In the genomic region with DNA sequence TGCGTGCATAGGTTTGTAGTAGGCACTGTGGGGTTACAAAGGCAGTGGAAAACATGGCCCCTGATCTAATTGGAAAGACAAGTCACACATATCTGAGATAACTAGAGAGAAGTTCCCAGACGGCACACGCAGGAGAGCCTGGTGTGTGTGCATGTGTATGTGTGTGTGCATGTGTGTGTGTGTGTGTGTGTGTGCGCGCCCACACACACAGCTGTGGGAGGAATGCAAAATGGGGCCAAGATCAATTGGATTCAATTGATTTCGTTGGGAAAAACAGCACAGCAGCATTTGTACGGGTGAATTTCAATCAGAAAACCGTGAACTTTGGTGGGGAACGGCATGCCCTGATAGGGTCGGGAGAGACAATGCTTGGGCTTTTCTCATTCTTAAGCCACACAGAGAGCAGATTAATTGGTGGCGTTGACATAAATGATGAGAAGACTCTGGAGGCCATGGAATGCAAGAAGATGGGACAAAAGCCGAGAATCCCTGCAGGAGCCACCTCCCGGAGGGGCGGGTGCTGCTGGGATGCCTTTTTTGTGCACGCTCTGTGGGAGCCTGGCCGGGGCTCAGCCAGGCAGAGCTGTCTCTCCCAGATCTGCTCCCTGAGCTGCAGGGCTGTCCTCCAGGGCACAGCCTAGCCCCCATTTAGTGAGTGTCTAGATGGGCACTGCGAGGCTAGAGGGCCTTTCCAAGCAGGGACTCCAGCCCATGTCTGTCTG, we compare ENCODE assay signal across 11 cellular contexts.
DNase-seq lines count a peak whose midpoint lies in the region; ATAC-seq and TF ChIP-seq lines count a peak whose summit lies in the region.
"Had no signal": no experiment of that assay in that cellular context is flagged by ENCODE, and none has a peak within 500 bp of the region (broad histone marks: within the 10 kb centered on the region; RNA-seq: fewer than 3 reads in every experiment).

No MANE protein-coding gene starts in this region.

- H3K14ac ChIP-seq in H9 (ENCODE audit: insufficient read depth, low read length) (no peak overlapping the region), neuronal stem cell (ENCODE audit: low read length) (peak overlapping the region; percentile 77)

- H3K27me3 ChIP-seq in BLaER1 (no peaks in the 10 kb centered on the region), H9 (ENCODE audit: insufficient read depth, low read length) (no peaks in the 10 kb centered on the region), endodermal cell (ENCODE audit: control insufficient read depth, insufficient read depth, low read length, poor library complexity, severe bottlenecking) (peaks cover 70% of the 10 kb centered on the region), neuronal stem cell (ENCODE audit: control insufficient read depth in 3 of 3, insufficient read depth in 3 of 3, low read depth in 1 of 3, low read length in 3 of 3) (peaks cover 0 to 4% (median 4%) of the 10 kb centered on the region in 3 experiments)
- H3K27me3 ChIP-seq: BE2C had no signal

- H3K4ac ChIP-seq in H9 (ENCODE audit: low read depth, low read length) = no peak overlapping the region
- H3K4ac ChIP-seq in neuronal stem cell (ENCODE audit: low read length) = no peak overlapping the region

- no peak overlapping the region for H3K56ac ChIP-seq in H9 (ENCODE audit: insufficient read length, low read depth, low read length)

- H2BK120ac ChIP-seq in H9 (ENCODE audit: low read depth, low read length, poor library complexity, severe bottlenecking) (no peak overlapping the region), neuronal stem cell (ENCODE audit: low read depth, low read length) (no peak overlapping the region)

- H3K4me3 Mint-ChIP-seq in H9 (peak overlapping the region in 1 of 2 experiments; percentile 33; a peak in 1 of 5 replicates), endodermal cell (no peak overlapping the region)
- H3K4me3 Mint-ChIP-seq in effector memory CD8-positive, alpha-beta T cell = no peak overlapping the region
- H3K4me3 Mint-ChIP-seq: CD8-positive, alpha-beta memory T cell had no signal

- H3K9ac ChIP-seq in BLaER1 (no peak overlapping the region), H9 (ENCODE audit: extremely low read depth, insufficient read length, low read length) (no peak overlapping the region), endodermal cell (ENCODE audit: extremely low read depth, low read length, poor library complexity, severe bottlenecking) (no peak overlapping the region), neuronal stem cell (ENCODE audit: low read depth, low read length, poor library complexity) (peak overlapping the region; percentile 45)

- H4K5ac ChIP-seq in H9 (ENCODE audit: insufficient read length, low read depth, low read length) = no peak overlapping the region

- WGBS in H9 (ENCODE audit: extremely low coverage, insufficient read length, low lambda C conversion rate) = no CpG with 5 or more reads among the region's 17 CpGs
- WGBS in endodermal cell (ENCODE audit: insufficient coverage in 1 of 2, insufficient read length in 1 of 2), 2 experiments = 81 to 87% methylated on average over 15 to 17 of the region's 17 CpGs
- no CpG with 5 or more reads among the region's 17 CpGs for WGBS in neuronal stem cell (ENCODE audit: extremely low coverage in 2 of 2, insufficient read length in 2 of 2, insufficient replicate concordance in 1 of 2), 2 donors

- H3K18ac ChIP-seq in H9 (ENCODE audit: insufficient read length, low read depth, low read length) (no peak overlapping the region), neuronal stem cell (ENCODE audit: low read length) (no peak overlapping the region)

- H3K27ac Mint-ChIP-seq in H9 (peak overlapping the region in 2 of 3 experiments; percentile 83 to 86; a peak in 4 of 7 replicates), endodermal cell (peak overlapping the region; percentile 26)
- no peak overlapping the region for H3K27ac Mint-ChIP-seq in effector memory CD8-positive, alpha-beta T cell
- H3K27ac Mint-ChIP-seq: CD8-positive, alpha-beta memory T cell had no signal

- H3K4me1 ChIP-seq in BLaER1 (peaks cover 88% of the 10 kb centered on the region), H9 (ENCODE audit: insufficient read depth, low read length) (no peaks in the 10 kb centered on the region), endodermal cell (ENCODE audit: control insufficient read depth, insufficient read depth, low read length) (no peaks in the 10 kb centered on the region), neuronal stem cell (ENCODE audit: control insufficient read depth in 2 of 2, insufficient read depth in 1 of 2, low read depth in 1 of 2, low read length in 2 of 2) (peaks cover 0 to 10% of the 10 kb centered on the region in 2 donors)

- H3K4me3 ChIP-seq in BLaER1 (no peak overlapping the region), endodermal cell (ENCODE audit: low read length) (no peak overlapping the region), neuronal stem cell (ENCODE audit: low read length in 2 of 2) (no peak overlapping the region)

- H3K27me3 Mint-ChIP-seq in H9 (ENCODE audit: low read depth) (peaks cover 7% of the 10 kb centered on the region), endodermal cell (ENCODE audit: insufficient read depth) (peaks cover 50% of the 10 kb centered on the region)
- peaks cover 30 to 42% of the 10 kb centered on the region in 2 donors for H3K27me3 Mint-ChIP-seq in effector memory CD8-positive, alpha-beta T cell

- no peak overlapping the region for H2BK5ac ChIP-seq in H9 (ENCODE audit: insufficient read length, low read length)
- H2BK5ac ChIP-seq in neuronal stem cell (ENCODE audit: low read length) = no peak overlapping the region

- H3K4me2 ChIP-seq in BLaER1 (peak overlapping the region; percentile 73), H9 (ENCODE audit: insufficient read depth, insufficient read length, low read length) (no peak overlapping the region), neuronal stem cell (ENCODE audit: insufficient read depth, low read length, poor library complexity, severe bottlenecking) (no peak overlapping the region)

- H2BK15ac ChIP-seq in H9 (ENCODE audit: low read depth, low read length) = no peak overlapping the region
- no peak overlapping the region for H2BK15ac ChIP-seq in neuronal stem cell (ENCODE audit: low read length)

- H4K20me1 ChIP-seq in BLaER1 (no peaks in the 10 kb centered on the region), H9 (ENCODE audit: control insufficient read depth, insufficient read depth, insufficient read length) (no peaks in the 10 kb centered on the region)

- no peak overlapping the region for H4K8ac ChIP-seq in H9 (replicated peaks; ENCODE audit: insufficient read length, low read depth, low read length)
- H4K8ac ChIP-seq in neuronal stem cell (ENCODE audit: low read depth, low read length) = no peak overlapping the region

- no peak for TF ChIP-seq CTCF in H9 (conservative IDR thresholded peaks at IDR 0.05)
- no peak for TF ChIP-seq CTCF in endodermal cell (conservative IDR thresholded peaks at IDR 0.05)

- H3K36me3 Mint-ChIP-seq in H9 (ENCODE audit: insufficient read depth in 1 of 3, low read depth in 3 of 3) (no peaks in the 10 kb centered on the region; a peak in 1 of 7 replicates), endodermal cell (ENCODE audit: low read depth) (no peaks in the 10 kb centered on the region)
- H3K36me3 Mint-ChIP-seq in effector memory CD8-positive, alpha-beta T cell (ENCODE audit: insufficient read depth) = no peaks in the 10 kb centered on the region
- H3K36me3 Mint-ChIP-seq: CD8-positive, alpha-beta memory T cell had no signal

- no peak overlapping the region for H3T11ph ChIP-seq in H9 (ENCODE audit: low read length)

- H4K91ac ChIP-seq in H9 (ENCODE audit: insufficient read length, low read depth, low read length) (no peak overlapping the region), neuronal stem cell (ENCODE audit: low read depth, low read length, poor library complexity) (peak overlapping the region; percentile 42)

- no peak for DNase-seq in H9
- DNase-seq in endodermal cell = no peak
- DNase-seq in neuronal stem cell (ENCODE audit: low spot score) = no peak
- DNase-seq in NCI-H1048 (lab: John Stamatoyannopoulos, UW) = no peak
- no peak for DNase-seq in effector memory CD8-positive, alpha-beta T cell
- DNase-seq: CD8-positive, alpha-beta memory T cell; DMS53; GF-D8 had no signal

- no peak overlapping the region for H2BK20ac ChIP-seq in H9 (ENCODE audit: low read depth, low read length, poor library complexity, severe bottlenecking)

- peak overlapping the region; percentile 50; the same call in 1 of the 2 replicates for H3K27ac ChIP-seq in BLaER1
- no peak overlapping the region for H3K27ac ChIP-seq in H9 (ENCODE audit: insufficient read length, low read depth, low read length)
- H3K27ac ChIP-seq in endodermal cell (ENCODE audit: low read depth, low read length) = no peak overlapping the region
- H3K27ac ChIP-seq in neuronal stem cell (replicated peaks; ENCODE audit: low read length) = no peak overlapping the region

- peaks cover 9% of the 10 kb centered on the region for H3K9me3 ChIP-seq in BLaER1
- no peaks in the 10 kb centered on the region for H3K9me3 ChIP-seq in H9 (ENCODE audit: control insufficient read depth, low read depth, low read length)
- peaks cover 10% of the 10 kb centered on the region for H3K9me3 ChIP-seq in endodermal cell (ENCODE audit: control insufficient read depth, low read length)
- H3K9me3 ChIP-seq in neuronal stem cell (replicated peaks in 1 of 2; ENCODE audit: control insufficient read depth in 2 of 2, insufficient read depth in 1 of 2, low read depth in 1 of 2, low read length in 2 of 2) = peaks cover 0 to 9% of the 10 kb centered on the region in 2 donors
- H3K9me3 ChIP-seq: BE2C had no signal

- no peak overlapping the region for H3K23ac ChIP-seq in H9 (ENCODE audit: insufficient read length, low read depth, low read length)
- H3K23ac ChIP-seq in neuronal stem cell (ENCODE audit: low read depth, low read length, poor library complexity) = peak overlapping the region; percentile 8

- H3K79me1 ChIP-seq in H9 (ENCODE audit: insufficient read depth, low read depth, low read length, poor library complexity, severe bottlenecking) = no peaks in the 10 kb centered on the region
- H3K79me1 ChIP-seq in neuronal stem cell (ENCODE audit: low read depth, low read length) = no peaks in the 10 kb centered on the region

- H2AFZ ChIP-seq in H9 (ENCODE audit: low read length) (no peak overlapping the region), neuronal stem cell (ENCODE audit: low read length) (no peak overlapping the region)

- H2BK12ac ChIP-seq in H9 (ENCODE audit: insufficient read length, low read depth, low read length) (no peak overlapping the region), neuronal stem cell (ENCODE audit: low read length) (no peak overlapping the region)

- no peaks in the 10 kb centered on the region for H3K79me2 ChIP-seq in H9 (ENCODE audit: insufficient read depth, low read length)

- H3K9me3 Mint-ChIP-seq in H9 = 0 out of 5 replicates have a peak, but pooled peaks cover 2 to 3% of the 10 kb centered on the region in 2 experiments
- H3K9me3 Mint-ChIP-seq in endodermal cell = peaks cover 3% of the 10 kb centered on the region
- H3K9me3 Mint-ChIP-seq in effector memory CD8-positive, alpha-beta T cell = no peaks in the 10 kb centered on the region
- H3K9me3 Mint-ChIP-seq: CD8-positive, alpha-beta memory T cell had no signal

- H2AK5ac ChIP-seq in H9 (ENCODE audit: insufficient read length, low read length) (no peak overlapping the region), neuronal stem cell (ENCODE audit: low read depth, low read length) (no peak overlapping the region)

- H3K36me3 ChIP-seq in BLaER1 (no peaks in the 10 kb centered on the region), endodermal cell (ENCODE audit: control insufficient read depth, insufficient read depth, low read length) (no peaks in the 10 kb centered on the region), neuronal stem cell (replicated peaks in 1 of 2; ENCODE audit: control insufficient read depth in 2 of 2, insufficient read depth in 2 of 2, low read length in 2 of 2) (peaks cover 0 to 6% of the 10 kb centered on the region in 2 donors)
- H3K36me3 ChIP-seq: BE2C had no signal

- no peaks in the 10 kb centered on the region for H3K23me2 ChIP-seq in H9 (ENCODE audit: insufficient read length, low read depth, low read length, poor library complexity, severe bottlenecking)

- H3K4me1 Mint-ChIP-seq in H9 (peaks cover 5 to 7% of the 10 kb centered on the region in 2 experiments), endodermal cell (peaks cover 6% of the 10 kb centered on the region)
- H3K4me1 Mint-ChIP-seq in effector memory CD8-positive, alpha-beta T cell (ENCODE audit: low read depth in 2 of 2) = no peaks in the 10 kb centered on the region
- H3K4me1 Mint-ChIP-seq: CD8-positive, alpha-beta memory T cell had no signal

- ATAC-seq in HG03139 (IDR thresholded peaks at IDR 0.05; ENCODE audit: unreplicated experiment) = no peak
- ATAC-seq in effector memory CD8-positive, alpha-beta T cell (replicated peaks) = no peak

Comparison
In these comparisons a context has a peak if more than half of its experiments do, and no peak if none do; other contexts are left out.
1. H3K27ac Mint-ChIP-seq: peak in H9 (2 of 3) and endodermal cell (single experiment); none in effector memory CD8-positive, alpha-beta T cell (0 of 2).